Comparison of ENCODE assay signal across 34 cellular contexts in the genomic region with DNA sequence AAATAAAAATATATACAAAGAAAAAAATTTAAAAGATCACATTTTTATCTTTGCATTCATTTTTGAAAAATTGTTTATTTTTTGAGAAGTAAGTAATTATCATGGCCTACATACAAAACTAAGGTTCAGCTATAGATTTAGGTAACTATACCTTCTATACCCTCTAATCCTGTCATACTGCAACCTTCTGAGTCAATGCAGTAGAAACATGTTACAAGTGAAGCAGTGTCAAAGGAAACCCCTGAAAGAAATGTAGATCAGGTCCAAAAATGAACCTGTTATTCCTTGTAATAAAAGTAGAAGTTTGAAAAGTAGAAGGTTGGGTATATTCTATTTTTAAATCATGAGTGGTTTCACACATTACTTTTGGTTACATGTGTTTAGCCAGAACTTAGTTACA. TPM values are rescaled to one million over a fixed set of nuclear protein-coding genes. Genes with fewer than 3 reads are reported as not detected.
DNase-seq lines count a peak whose midpoint lies in the region; ATAC-seq and TF ChIP-seq lines count a peak whose summit lies in the region.
"Had no signal": no experiment of that assay in that cellular context is flagged by ENCODE, and none has a peak within 500 bp of the region (broad histone marks: within the 10 kb centered on the region; RNA-seq: fewer than 3 reads in every experiment).

No MANE protein-coding gene starts in this region.

- H3K4me1 ChIP-seq in foreskin keratinocyte (no peaks in the 10 kb centered on the region), thyroid gland (no peaks in the 10 kb centered on the region)
- H3K4me1 ChIP-seq: ascending aorta, BLaER1, parathyroid adenoma, SJSA1, spleen had no signal

- no peak for TF ChIP-seq POLR2A in thyroid gland (IDR thresholded peaks at IDR 0.05)

- H3K9me3 ChIP-seq in thyroid gland, result no peaks in the 10 kb centered on the region
- H3K9me3 ChIP-seq: ascending aorta, BLaER1, mucosa of descending colon, SJSA1, spleen had no signal

- no peak overlapping the region for H3K4me3 Mint-ChIP-seq in activated CD4-positive, alpha-beta memory T cell treated with anti-CD3 and anti-CD28 coated beads, Interleukin-2, amount 10 ng/mL, durations not matched to agents 7 days and 5 days
- H3K4me3 Mint-ChIP-seq in activated CD4-positive, alpha-beta memory T cell treated with anti-CD3 and anti-CD28 coated beads for 36 hours, result no peak overlapping the region
- H3K4me3 Mint-ChIP-seq: activated naive CD8-positive, alpha-beta T cell treated with anti-CD3 and anti-CD28 coated beads for 36 hours; T-cell had no signal

- DNase-seq in inferior parietal cortex (ENCODE audit: extremely low spot score) (peak; percentile 12), foreskin keratinocyte (no peak), thyroid gland (no peak)
- DNase-seq in activated CD4-positive, alpha-beta memory T cell treated with anti-CD3 and anti-CD28 coated beads, Interleukin-2, amount 10 ng/mL, durations not matched to agents 7 days and 5 days, result no peak
- no peak for DNase-seq in activated CD4-positive, alpha-beta memory T cell treated with anti-CD3 and anti-CD28 coated beads for 36 hours
- DNase-seq: activated CD4-positive, alpha-beta T cell treated with anti-CD3 and anti-CD28 coated beads, Interleukin-2, amount 50 U/mL, for 4 hours; activated CD4-positive, CD25-positive, alpha-beta regulatory T cell; activated CD8-positive, alpha-beta memory T cell treated with anti-CD3 and anti-CD28 coated beads, Interleukin-2, amount 50 U/mL, for 48 hours; activated naive CD8-positive, alpha-beta T cell treated with anti-CD3 and anti-CD28 coated beads for 36 hours; cortex of kidney; DMS53; foreskin fibroblast; Karpas-422; mucosa of descending colon; NCI-H1417 treated with DMSO at 0.1 percent for 48 hours; NCI-H2081; NCI-H345; NCI-H748 treated with DMSO at 0.1 percent for 48 hours; right cardiac atrium; RPMI8226; spleen; T-cell had no signal

- peaks cover 13% of the 10 kb centered on the region for H3K27me3 Mint-ChIP-seq in activated CD4-positive, alpha-beta memory T cell treated with anti-CD3 and anti-CD28 coated beads, Interleukin-2, amount 10 ng/mL, durations not matched to agents 7 days and 5 days
- peaks cover 6% of the 10 kb centered on the region for H3K27me3 Mint-ChIP-seq in activated CD4-positive, alpha-beta memory T cell treated with anti-CD3 and anti-CD28 coated beads for 36 hours

- H3K27ac ChIP-seq in foreskin keratinocyte, result no peak overlapping the region
- H3K27ac ChIP-seq in thyroid gland, result no peak overlapping the region
- H3K27ac ChIP-seq: ascending aorta, BLaER1, cardiac muscle cell, parathyroid adenoma, SJSA1, spleen had no signal

- no peaks in the 10 kb centered on the region for H3K36me3 Mint-ChIP-seq in activated CD4-positive, alpha-beta memory T cell treated with anti-CD3 and anti-CD28 coated beads, Interleukin-2, amount 10 ng/mL, durations not matched to agents 7 days and 5 days (ENCODE audit: low read depth)
- H3K36me3 Mint-ChIP-seq in activated CD4-positive, alpha-beta memory T cell treated with anti-CD3 and anti-CD28 coated beads for 36 hours, result no peaks in the 10 kb centered on the region
- H3K36me3 Mint-ChIP-seq: activated naive CD8-positive, alpha-beta T cell treated with anti-CD3 and anti-CD28 coated beads for 36 hours; T-cell had no signal

- H3K27ac Mint-ChIP-seq in activated CD4-positive, alpha-beta memory T cell treated with anti-CD3 and anti-CD28 coated beads, Interleukin-2, amount 10 ng/mL, durations not matched to agents 7 days and 5 days, result no peak overlapping the region
- no peak overlapping the region for H3K27ac Mint-ChIP-seq in activated CD4-positive, alpha-beta memory T cell treated with anti-CD3 and anti-CD28 coated beads for 36 hours
- H3K27ac Mint-ChIP-seq: activated naive CD8-positive, alpha-beta T cell treated with anti-CD3 and anti-CD28 coated beads for 36 hours; activated T-helper 2 cell treated with anti-CD3 and anti-CD28 coated beads, Interferon-gamma antibody, Interleukin-2, Interleukin-4, amounts not matched to agents 10 μg/mL and 5 μg/mL and 100 μg/mL, durations not matched to agents 14 hours and 24 hours and 36 hours; T-cell had no signal

- CTCF ChIA-PET in activated CD4-positive, alpha-beta memory T cell treated with anti-CD3 and anti-CD28 coated beads, Interleukin-2, amount 10 ng/mL, durations not matched to agents 7 days and 5 days (lab: Charles Lee), result no interaction called here
- CTCF ChIA-PET in activated CD4-positive, alpha-beta memory T cell treated with anti-CD3 and anti-CD28 coated beads for 36 hours (lab: Charles Lee), result no interaction called here

- H3K27me3 ChIP-seq in foreskin keratinocyte (no peaks in the 10 kb centered on the region), thyroid gland (no peaks in the 10 kb centered on the region)
- H3K27me3 ChIP-seq: ascending aorta, BLaER1, cardiac muscle cell, SJSA1 had no signal

- POLR2A ChIA-PET in activated CD4-positive, alpha-beta memory T cell treated with anti-CD3 and anti-CD28 coated beads, Interleukin-2, amount 10 ng/mL, durations not matched to agents 7 days and 5 days (lab: Charles Lee), result no interaction called here
- POLR2A ChIA-PET in activated CD4-positive, alpha-beta memory T cell treated with anti-CD3 and anti-CD28 coated beads for 36 hours (lab: Charles Lee), result no interaction called here

- H3K36me3 ChIP-seq in thyroid gland, result no peaks in the 10 kb centered on the region
- H3K36me3 ChIP-seq: ascending aorta, BLaER1, cardiac muscle cell, SJSA1, spleen had no signal

- H3K4me1 Mint-ChIP-seq in activated CD4-positive, alpha-beta memory T cell treated with anti-CD3 and anti-CD28 coated beads, Interleukin-2, amount 10 ng/mL, durations not matched to agents 7 days and 5 days, result no peaks in the 10 kb centered on the region
- H3K4me1 Mint-ChIP-seq in activated CD4-positive, alpha-beta memory T cell treated with anti-CD3 and anti-CD28 coated beads for 36 hours (ENCODE audit: low read depth), result no peaks in the 10 kb centered on the region
- H3K4me1 Mint-ChIP-seq: T-cell had no signal

- intact Hi-C loops in thyroid gland (cut with DNase I), result no loop called here
- intact Hi-C loops in activated CD4-positive, alpha-beta memory T cell treated with anti-CD3 and anti-CD28 coated beads for 36 hours (cut with micrococcal nuclease), result no loop called here

- ATAC-seq in GM18520 (IDR thresholded peaks at IDR 0.05; ENCODE audit: unreplicated experiment) (peak; percentile 66), GM21390 (IDR thresholded peaks at IDR 0.05; ENCODE audit: unreplicated experiment) (peak; percentile 42), HG03025 (IDR thresholded peaks at IDR 0.05; ENCODE audit: low FRiP score, unreplicated experiment) (peak; percentile 64), foreskin keratinocyte (no peak)
- ATAC-seq: HCT116, mucosa of descending colon, right cardiac atrium, T-cell had no signal

- TF ChIP-seq CTCF in foreskin keratinocyte (conservative IDR thresholded peaks at IDR 0.05) (no peak), thyroid gland (IDR thresholded peaks at IDR 0.05) (no peak)

- no peak overlapping the region for H3K4me3 ChIP-seq in thyroid gland (replicated peaks in 1 of 3)
- H3K4me3 ChIP-seq: ascending aorta, BLaER1, cardiac muscle cell, lung, mucosa of descending colon, SJSA1, spleen had no signal

- H3K9me3 Mint-ChIP-seq in activated CD4-positive, alpha-beta memory T cell treated with anti-CD3 and anti-CD28 coated beads, Interleukin-2, amount 10 ng/mL, durations not matched to agents 7 days and 5 days, result no peaks in the 10 kb centered on the region
- H3K9me3 Mint-ChIP-seq in activated CD4-positive, alpha-beta memory T cell treated with anti-CD3 and anti-CD28 coated beads for 36 hours, result no peaks in the 10 kb centered on the region
- H3K9me3 Mint-ChIP-seq: activated naive CD8-positive, alpha-beta T cell treated with anti-CD3 and anti-CD28 coated beads for 36 hours; activated T-helper 2 cell treated with anti-CD3 and anti-CD28 coated beads, Interferon-gamma antibody, Interleukin-2, Interleukin-4, amounts not matched to agents 10 μg/mL and 5 μg/mL and 100 μg/mL, durations not matched to agents 14 hours and 24 hours and 36 hours; T-cell had no signal

RNA-seq across cellular contexts. Expression of a gene that starts 51.3 kb away (rescaled TPM):
- 25.1 and 40.7 TPM in 2 replicates for total RNA-seq in foreskin keratinocyte
- polyA plus RNA-seq in foreskin keratinocyte, result 5.6 and 7.2 TPM in 2 replicates
- 1 to 10 TPM in 2 of 4 donors, under 1 TPM in 2; 0.44 to 4.2 (median 2.0) TPM for total RNA-seq in thyroid gland
- under 1 TPM; 0.13 to 0.18 TPM for total RNA-seq in activated CD4-positive, alpha-beta memory T cell treated with anti-CD3 and anti-CD28 coated beads, Interleukin-2, amount 10 ng/mL, durations not matched to agents 7 days and 5 days
- total RNA-seq in activated CD4-positive, alpha-beta memory T cell treated with anti-CD3 and anti-CD28 coated beads for 36 hours, result 1 to 10 TPM; 2.8 to 2.9 TPM
- total RNA-seq: G401 had no signal
